In genomic region chr14:68822964-68823363, GRCh38 we compare ENCODE assay signal across 1 cellular context.
TF ChIP-seq lines count a peak whose summit lies in the region.

No MANE protein-coding gene starts in this region.

TF ChIP-seq in GM12878, 131 proteins besides CTCF, POLR2A, EP300 and RAD21:
- TF ChIP-seq POLR2AphosphoS5 (IDR thresholded peaks at IDR 0.05; ENCODE audit: low read length) (no peak), NFIC (IDR thresholded peaks at IDR 0.05; ENCODE audit: low read depth, low read length) (no peak), CBX5 (IDR thresholded peaks at IDR 0.05; ENCODE audit: low read depth) (no peak), TBL1XR1 (IDR thresholded peaks at IDR 0.05; ENCODE audit: low read depth, low read length) (no peak), RAD51 (IDR thresholded peaks at IDR 0.05) (no peak), BCLAF1 (IDR thresholded peaks at IDR 0.05) (no peak), MTA2 (IDR thresholded peaks at IDR 0.05; ENCODE audit: low read depth) (no peak), PKNOX1 (IDR thresholded peaks at IDR 0.05) (no peak), RELB (IDR thresholded peaks at IDR 0.05; ENCODE audit: low read depth) (no peak), CEBPB (IDR thresholded peaks at IDR 0.05; ENCODE audit: borderline replicate concordance in 1 of 2, low read depth in 2 of 2, low read length in 2 of 2) (no peak), SREBF2 (IDR thresholded peaks at IDR 0.05; ENCODE audit: low read length) (no peak), DPF2 (IDR thresholded peaks at IDR 0.05) (no peak), SRF (IDR thresholded peaks at IDR 0.05; ENCODE audit: low read depth in 2 of 2, low read length in 2 of 2) (no peak), ZSCAN29 (IDR thresholded peaks at IDR 0.05) (no peak), CHD2 (IDR thresholded peaks at IDR 0.05; ENCODE audit: borderline replicate concordance, low read depth, low read length) (no peak), MXI1 (IDR thresholded peaks at IDR 0.05; ENCODE audit: low read depth, low read length) (no peak), SREBF1 (IDR thresholded peaks at IDR 0.05; ENCODE audit: low read length) (no peak)
